In genomic region chr17:20010886-20011402, GRCh38 we compare ENCODE assay signal across 13 cellular contexts. TPM values are rescaled to one million over a fixed set of nuclear protein-coding genes. Genes with fewer than 3 reads are reported as not detected.
A peak's percentile ranks its signal among the peaks of the same experiment; 100 is the strongest.
DNase-seq lines count a peak whose midpoint lies in the region; ATAC-seq and TF ChIP-seq lines count a peak whose summit lies in the region.
"Had no signal": no experiment of that assay in that cellular context is flagged by ENCODE, and none has a peak within 500 bp of the region (broad histone marks: within the 10 kb centered on the region; RNA-seq: fewer than 3 reads in every experiment).

No MANE protein-coding gene starts in this region.

- H3K36me3 Mint-ChIP-seq in CD4-positive, CD25-positive, alpha-beta regulatory T cell, result no peaks in the 10 kb centered on the region
- H3K36me3 Mint-ChIP-seq in GM23338 (ENCODE audit: low read depth), result no peaks in the 10 kb centered on the region
- no peaks in the 10 kb centered on the region for H3K36me3 Mint-ChIP-seq in activated naive CD8-positive, alpha-beta T cell

- ATAC-seq in CD4-positive, CD25-positive, alpha-beta regulatory T cell (ENCODE audit: low read depth in 2 of 2), result no peak
- ATAC-seq in GM23338 (no peak), HG02973 (IDR thresholded peaks at IDR 0.05; ENCODE audit: unreplicated experiment) (no peak)
- ATAC-seq: activated T-cell treated with anti-CD3 and anti-CD28 coated beads, Interleukin-2, amount 50 U/mL, for 4 hours had no signal

- no peak overlapping the region for H3K4me3 ChIP-seq in CD4-positive, CD25-positive, alpha-beta regulatory T cell (ENCODE audit: low read depth, low read length)
- H3K4me3 ChIP-seq in GM23338, result peak overlapping the region; percentile 71
- peak overlapping the region in 1 of 2 donors; percentile 52 for H3K4me3 ChIP-seq in muscle layer of duodenum (ENCODE audit: low read depth in 1 of 2, low read length in 2 of 2)

- POLR2A ChIA-PET in RWPE1 (lab: Yijun Ruan, JAX; ENCODE audit: low non-redundant PET), result interaction anchor here (0.6 kb wide), 1 partner anchor 112 kb away, joined by 9 read pairs; no protein-coding TSS in a partner anchor

- no peaks in the 10 kb centered on the region for H3K9me3 ChIP-seq in CD4-positive, CD25-positive, alpha-beta regulatory T cell (ENCODE audit: control insufficient read depth in 2 of 2, low read length in 2 of 2)
- H3K9me3 ChIP-seq in muscle layer of duodenum (ENCODE audit: control insufficient read depth in 1 of 2, low read length in 2 of 2), result no peaks in the 10 kb centered on the region
- H3K9me3 ChIP-seq: neutrophil had no signal

- CTCF ChIA-PET in RWPE1 (lab: Yijun Ruan, JAX), result interaction anchor here (1.9 kb wide), 1 partner anchor 18 kb away, joined by 19 read pairs; no protein-coding TSS in a partner anchor

- no peaks in the 10 kb centered on the region for H4K20me1 ChIP-seq in GM23338 (replicated peaks; ENCODE audit: insufficient read depth)

- peaks cover 18% of the 10 kb centered on the region for H3K4me1 ChIP-seq in CD4-positive, CD25-positive, alpha-beta regulatory T cell (ENCODE audit: control insufficient read depth, insufficient read depth, low read length, poor library complexity, severe bottlenecking)
- H3K4me1 ChIP-seq in GM23338 (ENCODE audit: insufficient read depth) (peaks cover 6% of the 10 kb centered on the region; the same call in 1 of the 2 replicates), muscle layer of duodenum (ENCODE audit: control insufficient read depth in 1 of 2, insufficient read depth in 2 of 2, low read length in 2 of 2) (peaks cover 4 to 14% of the 10 kb centered on the region in 2 donors)

- peaks cover 0 to 4% (median 0%) of the 10 kb centered on the region in 7 donors for H3K9me3 Mint-ChIP-seq in CD4-positive, CD25-positive, alpha-beta regulatory T cell
- no peaks in the 10 kb centered on the region; the same call in 2 of the 3 replicates for H3K9me3 Mint-ChIP-seq in GM23338
- H3K9me3 Mint-ChIP-seq in activated naive CD8-positive, alpha-beta T cell (ENCODE audit: low read depth), result no peaks in the 10 kb centered on the region
- H3K9me3 Mint-ChIP-seq: activated T-cell treated with anti-CD3 and anti-CD28 coated beads, Interleukin-2, amount 50 U/mL, for 4 hours had no signal

- peak overlapping the region; percentile 91 for H3K4me2 ChIP-seq in GM23338

- H3K27ac Mint-ChIP-seq in CD4-positive, CD25-positive, alpha-beta regulatory T cell, result no peak overlapping the region
- H3K27ac Mint-ChIP-seq in GM23338, result no peak overlapping the region
- no peak overlapping the region for H3K27ac Mint-ChIP-seq in activated naive CD8-positive, alpha-beta T cell

- H3K9me2 ChIP-seq in GM23338 (ENCODE audit: insufficient read depth), result no peaks in the 10 kb centered on the region

- H3F3A ChIP-seq in GM23338 (replicated peaks; ENCODE audit: low read depth), result 0 out of 2 replicates have a peak, but pooled peaks cover 3% of the 10 kb centered on the region

- no peak for DNase-seq in CD4-positive, CD25-positive, alpha-beta regulatory T cell
- DNase-seq in GM23338 (ENCODE audit: low spot score) (no peak), OCI-M2 (lab: John Stamatoyannopoulos, UW; ENCODE audit: unreplicated experiment) (no peak), RWPE1 (ENCODE audit: low spot score) (no peak), COLO668 (lab: John Stamatoyannopoulos, UW; ENCODE audit: unreplicated experiment) (no peak)
- DNase-seq: activated T-cell treated with anti-CD3 and anti-CD28 coated beads, Interleukin-2, amount 50 U/mL, for 4 hours; Calu3; NCI-H1417 treated with DMSO at 0.1 percent for 48 hours; T-helper 9 cell had no signal

- no peaks in the 10 kb centered on the region; the same call in 1 of the 2 replicates for H3K79me2 ChIP-seq in GM23338 (replicated peaks; ENCODE audit: insufficient read depth)

- TF ChIP-seq CTCF in GM23338 (conservative IDR thresholded peaks at IDR 0.05; ENCODE audit: low read depth in 2 of 2), result no peak
- no peak for TF ChIP-seq CTCF in RWPE1 (conservative IDR thresholded peaks at IDR 0.05; ENCODE audit: low read depth)

- peak overlapping the region; percentile 81 to 91 (median 84) for H3K4me3 Mint-ChIP-seq in CD4-positive, CD25-positive, alpha-beta regulatory T cell
- H3K4me3 Mint-ChIP-seq in GM23338, result peak overlapping the region; percentile 84
- H3K4me3 Mint-ChIP-seq in activated naive CD8-positive, alpha-beta T cell, result peak overlapping the region; percentile 85

- peaks cover 77% of the 10 kb centered on the region for H3K27me3 Mint-ChIP-seq in CD4-positive, CD25-positive, alpha-beta regulatory T cell
- peaks cover 7% of the 10 kb centered on the region for H3K27me3 Mint-ChIP-seq in GM23338 (ENCODE audit: insufficient read depth, low read depth, poor library complexity)
- peaks cover 33% of the 10 kb centered on the region for H3K27me3 Mint-ChIP-seq in activated naive CD8-positive, alpha-beta T cell

- H3K27me3 ChIP-seq in CD4-positive, CD25-positive, alpha-beta regulatory T cell (ENCODE audit: control insufficient read depth, insufficient read depth, low read length), result peaks cover 42% of the 10 kb centered on the region
- H3K27me3 ChIP-seq in GM23338 (ENCODE audit: insufficient read depth) (peaks cover 22% of the 10 kb centered on the region), muscle layer of duodenum (ENCODE audit: low read depth, low read length) (peaks cover 9% of the 10 kb centered on the region)

- no peak overlapping the region for H3K27ac ChIP-seq in CD4-positive, CD25-positive, alpha-beta regulatory T cell (ENCODE audit: insufficient read depth, low read length, poor library complexity, severe bottlenecking)
- no peak overlapping the region for H3K27ac ChIP-seq in GM23338 (ENCODE audit: low read depth)
- peak overlapping the region; percentile 39 for H3K27ac ChIP-seq in muscle layer of duodenum (ENCODE audit: low read length)
- H3K27ac ChIP-seq in RWPE1, result no peak overlapping the region
- H3K27ac ChIP-seq: neutrophil had no signal

- H2AFZ ChIP-seq in GM23338, result no peak overlapping the region

- no peaks in the 10 kb centered on the region for H3K36me3 ChIP-seq in CD4-positive, CD25-positive, alpha-beta regulatory T cell (ENCODE audit: control insufficient read depth, insufficient read depth, low read length)
- H3K36me3 ChIP-seq in GM23338 (ENCODE audit: insufficient read depth), result no peaks in the 10 kb centered on the region
- no peaks in the 10 kb centered on the region for H3K36me3 ChIP-seq in muscle layer of duodenum (ENCODE audit: control insufficient read depth in 1 of 2, insufficient read depth in 2 of 2, low read length in 2 of 2)
- H3K36me3 ChIP-seq: neutrophil had no signal

- H3K4me1 Mint-ChIP-seq in CD4-positive, CD25-positive, alpha-beta regulatory T cell, result peaks cover 5 to 18% (median 10%) of the 10 kb centered on the region in 4 donors
- peaks cover 14% of the 10 kb centered on the region for H3K4me1 Mint-ChIP-seq in GM23338
- peaks cover 6% of the 10 kb centered on the region for H3K4me1 Mint-ChIP-seq in activated naive CD8-positive, alpha-beta T cell (ENCODE audit: low read depth)

TF ChIP-seq in GM23338, 12 proteins besides CTCF, POLR2A, EP300 and RAD21:
- TF ChIP-seq EZH2phosphoT487 (IDR thresholded peaks at IDR 0.05; ENCODE audit: unreplicated experiment) (no peak), EZH2 (IDR thresholded peaks at IDR 0.05; ENCODE audit: low read depth, unreplicated experiment) (no peak), JUNB (IDR thresholded peaks at IDR 0.05; ENCODE audit: unreplicated experiment) (no peak), POLR2AphosphoS5 (IDR thresholded peaks at IDR 0.05; ENCODE audit: low read depth) (no peak), CREB1 (CRISPR knock-in tag; IDR thresholded peaks at IDR 0.05; ENCODE audit: low read depth) (no peak)
- TF ChIP-seq, protein P1, sequence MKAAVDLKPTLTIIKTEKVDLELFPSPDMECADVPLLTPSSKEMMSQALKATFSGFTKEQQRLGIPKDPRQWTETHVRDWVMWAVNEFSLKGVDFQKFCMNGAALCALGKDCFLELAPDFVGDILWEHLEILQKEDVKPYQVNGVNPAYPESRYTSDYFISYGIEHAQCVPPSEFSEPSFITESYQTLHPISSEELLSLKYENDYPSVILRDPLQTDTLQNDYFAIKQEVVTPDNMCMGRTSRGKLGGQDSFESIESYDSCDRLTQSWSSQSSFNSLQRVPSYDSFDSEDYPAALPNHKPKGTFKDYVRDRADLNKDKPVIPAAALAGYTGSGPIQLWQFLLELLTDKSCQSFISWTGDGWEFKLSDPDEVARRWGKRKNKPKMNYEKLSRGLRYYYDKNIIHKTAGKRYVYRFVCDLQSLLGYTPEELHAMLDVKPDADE (IDR thresholded peaks at IDR 0.05), result no peak
- TF ChIP-seq, protein P2, sequence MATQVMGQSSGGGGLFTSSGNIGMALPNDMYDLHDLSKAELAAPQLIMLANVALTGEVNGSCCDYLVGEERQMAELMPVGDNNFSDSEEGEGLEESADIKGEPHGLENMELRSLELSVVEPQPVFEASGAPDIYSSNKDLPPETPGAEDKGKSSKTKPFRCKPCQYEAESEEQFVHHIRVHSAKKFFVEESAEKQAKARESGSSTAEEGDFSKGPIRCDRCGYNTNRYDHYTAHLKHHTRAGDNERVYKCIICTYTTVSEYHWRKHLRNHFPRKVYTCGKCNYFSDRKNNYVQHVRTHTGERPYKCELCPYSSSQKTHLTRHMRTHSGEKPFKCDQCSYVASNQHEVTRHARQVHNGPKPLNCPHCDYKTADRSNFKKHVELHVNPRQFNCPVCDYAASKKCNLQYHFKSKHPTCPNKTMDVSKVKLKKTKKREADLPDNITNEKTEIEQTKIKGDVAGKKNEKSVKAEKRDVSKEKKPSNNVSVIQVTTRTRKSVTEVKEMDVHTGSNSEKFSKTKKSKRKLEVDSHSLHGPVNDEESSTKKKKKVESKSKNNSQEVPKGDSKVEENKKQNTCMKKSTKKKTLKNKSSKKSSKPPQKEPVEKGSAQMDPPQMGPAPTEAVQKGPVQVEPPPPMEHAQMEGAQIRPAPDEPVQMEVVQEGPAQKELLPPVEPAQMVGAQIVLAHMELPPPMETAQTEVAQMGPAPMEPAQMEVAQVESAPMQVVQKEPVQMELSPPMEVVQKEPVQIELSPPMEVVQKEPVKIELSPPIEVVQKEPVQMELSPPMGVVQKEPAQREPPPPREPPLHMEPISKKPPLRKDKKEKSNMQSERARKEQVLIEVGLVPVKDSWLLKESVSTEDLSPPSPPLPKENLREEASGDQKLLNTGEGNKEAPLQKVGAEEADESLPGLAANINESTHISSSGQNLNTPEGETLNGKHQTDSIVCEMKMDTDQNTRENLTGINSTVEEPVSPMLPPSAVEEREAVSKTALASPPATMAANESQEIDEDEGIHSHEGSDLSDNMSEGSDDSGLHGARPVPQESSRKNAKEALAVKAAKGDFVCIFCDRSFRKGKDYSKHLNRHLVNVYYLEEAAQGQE (IDR thresholded peaks at IDR 0.05; ENCODE audit: unreplicated experiment), result no peak
TF ChIP-seq in GM23338: peak in this region for 0.

RNA-seq across cellular contexts. Expression of gene SPECC1, which starts 1.8 kb away (rescaled TPM):
- total RNA-seq in CD4-positive, CD25-positive, alpha-beta regulatory T cell, result 6.5 TPM
- polyA plus RNA-seq in CD4-positive, CD25-positive, alpha-beta regulatory T cell, result 1 to 10 TPM in 3 of 4 donors, under 1 TPM in 1; 0.62 to 1.3 (median 1.2) TPM
- 89.8 and 101 TPM in 2 replicates for total RNA-seq in GM23338 (2014; rRNA removed; shearing (Covaris generic))
- polyA plus RNA-seq in GM23338 (2016; fragmentation: Nextera tagmentation; extraction: Ambion mirVana), result 41.5 and 42.6 TPM in 2 replicates

RNA-seq across cellular contexts. Expression of gene AKAP10, which starts 33.3 kb away (rescaled TPM):
- 46.2 TPM for total RNA-seq in CD4-positive, CD25-positive, alpha-beta regulatory T cell
- polyA plus RNA-seq in CD4-positive, CD25-positive, alpha-beta regulatory T cell, result 10 to 100 TPM; 17.7 to 22.0 (median 18.4) TPM
- 17.3 and 25.9 TPM in 2 replicates for total RNA-seq in GM23338 (2014; rRNA removed; shearing (Covaris generic))
- polyA plus RNA-seq in GM23338 (2016; fragmentation: Nextera tagmentation; extraction: Ambion mirVana), result 14.7 and 16.7 TPM in 2 replicates

Comparison
In these comparisons a context has a peak if more than half of its experiments do, and no peak if none do; other contexts are left out.
1. RNA of gene SPECC1, which starts 1.8 kb away (total RNA-seq): 89.8 to 101 TPM in GM23338; 6.5 TPM in CD4-positive, CD25-positive, alpha-beta regulatory T cell (single experiment); every median in the first group is over 10 times any median in the second.
2. Peak in every context shown above with its lines, with median percentiles within 50 percentile points of each other: H3K4me3 Mint-ChIP-seq.